Comparison of ENCODE assay signal across 8 cellular contexts in the genomic region with DNA sequence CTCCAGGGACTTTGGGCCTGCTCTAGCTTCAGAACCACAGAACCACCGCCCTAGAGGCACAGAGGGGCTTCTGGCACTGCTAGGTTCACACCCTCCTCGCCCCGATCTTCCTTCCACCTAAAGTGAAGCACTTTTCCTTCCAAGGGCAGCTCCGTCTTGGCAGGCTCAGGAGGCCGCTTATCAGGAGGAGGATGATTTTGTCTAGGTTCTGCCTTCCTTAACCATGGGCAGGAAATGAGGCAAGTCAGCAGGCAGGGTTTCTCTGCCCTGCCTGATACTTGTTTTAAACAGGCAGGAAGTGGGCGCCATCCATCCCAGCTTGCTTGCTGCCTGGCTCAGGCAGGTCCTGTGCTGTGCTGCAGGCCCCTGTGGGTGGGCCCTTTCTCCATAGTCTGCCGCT. TPM values are rescaled to one million over a fixed set of nuclear protein-coding genes. Genes with fewer than 3 reads are reported as not detected.
DNase-seq lines count a peak whose midpoint lies in the region; ATAC-seq and TF ChIP-seq lines count a peak whose summit lies in the region.

No MANE protein-coding gene starts in this region.

- no peaks in the 10 kb centered on the region for H3K9me3 ChIP-seq in WERI-Rb-1 (ENCODE audit: severe bottlenecking)
- H3K9me3 ChIP-seq in thymus (ENCODE audit: control insufficient read depth) = no peaks in the 10 kb centered on the region

- H3K36me3 ChIP-seq in WERI-Rb-1 (no peaks in the 10 kb centered on the region), thymus (ENCODE audit: control insufficient read depth, insufficient read depth) (peaks cover 38% of the 10 kb centered on the region)

- H3K27ac ChIP-seq in WERI-Rb-1 (peak overlapping the region; percentile 59), thymus (ENCODE audit: low read depth) (peak overlapping the region; percentile 96)

- no peak overlapping the region for H3K4me3 ChIP-seq in WERI-Rb-1 (ENCODE audit: low read depth, low read length)
- H3K4me3 ChIP-seq in choroid plexus epithelial cell (ENCODE audit: low read depth, low read length) = no peak overlapping the region
- H3K4me3 ChIP-seq in thymus (ENCODE audit: low read length) = no peak overlapping the region

- 17% methylated on average over 6 of the region's 7 CpGs for WGBS in thymus

- ATAC-seq in HG02885 (IDR thresholded peaks at IDR 0.05; ENCODE audit: poor library complexity, unreplicated experiment) = no peak
- no peak for ATAC-seq in GM18502 (IDR thresholded peaks at IDR 0.05; ENCODE audit: poor library complexity, unreplicated experiment)

- peaks cover 73% of the 10 kb centered on the region for H3K4me1 ChIP-seq in thymus (ENCODE audit: control insufficient read depth, insufficient read depth, low read length)

- H3K27me3 ChIP-seq in WERI-Rb-1 (ENCODE audit: insufficient read depth, low read depth, severe bottlenecking) (no peaks in the 10 kb centered on the region), thymus (ENCODE audit: control insufficient read depth, insufficient read depth) (no peaks in the 10 kb centered on the region)

- DNase-seq in activated T-cell treated with anti-CD3 and anti-CD28 coated beads for 24 hours (ENCODE audit: low read depth) = peak; percentile 43
- DNase-seq in activated T-cell treated with anti-CD3 and anti-CD28 coated beads for 4 hours = no peak
- no peak for DNase-seq in WERI-Rb-1
- peak; percentile 49 for DNase-seq in choroid plexus epithelial cell (ENCODE audit: low read depth)
- no peak for DNase-seq in NCI-H2196 (lab: John Stamatoyannopoulos, UW; ENCODE audit: unreplicated experiment)

- TF ChIP-seq CTCF in WERI-Rb-1 (IDR thresholded peaks at IDR 0.05; ENCODE audit: low read depth, low read length) = no peak
- TF ChIP-seq CTCF in choroid plexus epithelial cell (conservative IDR thresholded peaks at IDR 0.05; ENCODE audit: low read depth, low read length) = no peak

RNA-seq across cellular contexts. Expression of a gene that starts 8.3 kb away (rescaled TPM):
- 38.9 TPM for polyA plus RNA-seq in thymus

RNA-seq across cellular contexts. Expression of a gene that starts 27.3 kb away (rescaled TPM):
- polyA plus RNA-seq in thymus = 15.8 TPM

Comparison
In these comparisons a context has a peak if more than half of its experiments do, and no peak if none do; other contexts are left out.
1. DNase-seq: peak in activated T-cell treated with anti-CD3 and anti-CD28 coated beads for 24 hours (single experiment) and choroid plexus epithelial cell (single experiment); none in activated T-cell treated with anti-CD3 and anti-CD28 coated beads for 4 hours (single experiment), WERI-Rb-1 (single experiment) and NCI-H2196 (single experiment).